16 cellular contexts compared by ENCODE assay signal in genomic region chr18:3120356-3120755, GRCh38.
"Had no signal": no experiment of that assay in that cellular context is flagged by ENCODE, and none has a peak within 500 bp of the region (broad histone marks: within the 10 kb centered on the region; RNA-seq: fewer than 3 reads in every experiment).

No MANE protein-coding gene starts in this region.

- H3K4me1 ChIP-seq: prostate gland, spleen had no signal

- H3K27me3 ChIP-seq: brain microvascular endothelial cell, spleen had no signal

- H3K4me3 ChIP-seq: prostate gland, spleen had no signal

- H3K9me3 ChIP-seq: prostate gland, spleen had no signal

- ATAC-seq: activated T-cell treated with anti-CD3 and anti-CD28 coated beads, Interleukin-2, amount 50 U/mL, for 4 hours; natural killer cell treated with Interleukin-12 subunit alpha and Interleukin-12 subunit beta and Interleukin-15 and Interleukin-18, amount 100 ng/mL, for 72 hours; sciatic nerve had no signal

- DNase-seq: activated CD4-positive, alpha-beta T cell treated with anti-CD3 and anti-CD28 coated beads, Interleukin-2, amount 50 U/mL, for 48 hours; activated CD4-positive, CD25-positive, alpha-beta regulatory T cell treated with anti-CD3 and anti-CD28 coated beads, Interleukin-2, amount 50 U/mL, for 72 hours; activated gamma-delta T cell; activated T-cell treated with anti-CD3 and anti-CD28 coated beads, Interleukin-2, amount 50 U/mL, for 4 hours; amygdala; brain microvascular endothelial cell; hypothalamus; mesenchymal stem cell; occipital lobe; spleen; stimulated activated CD4-positive, alpha-beta T cell treated with anti-CD3 and anti-CD28 coated beads, Interleukin-1b, Interleukin-23, amount 100 ng/mL, for 48 hours; stimulated activated naive CD4-positive, alpha-beta T cell; T-helper 2 cell had no signal

- H3K36me3 ChIP-seq: brain microvascular endothelial cell, prostate gland, spleen had no signal

- H3K27ac ChIP-seq: brain microvascular endothelial cell, prostate gland, spleen had no signal
